ENCODE assay signal across 11 cellular contexts in the genomic region with DNA sequence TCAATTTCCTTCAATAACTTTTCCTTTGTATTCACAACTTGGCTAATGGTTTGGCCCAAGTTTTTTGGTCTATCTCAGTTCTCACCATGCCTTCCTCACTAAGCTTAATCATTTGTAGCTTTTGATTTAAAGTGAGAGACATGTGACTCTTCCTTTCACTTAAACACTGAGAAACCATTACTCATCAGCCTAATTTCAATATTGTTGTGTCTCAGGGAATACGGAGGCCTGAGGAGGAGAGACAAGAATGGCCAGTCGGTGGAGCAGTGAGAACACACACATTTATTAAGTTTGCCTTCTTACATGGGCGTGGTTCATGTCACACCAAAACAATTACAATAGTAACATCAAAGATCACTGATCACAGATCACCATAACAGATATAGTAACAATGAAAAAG. TPM values are rescaled to one million over a fixed set of nuclear protein-coding genes. Genes with fewer than 3 reads are reported as not detected.
A peak's percentile ranks its signal among the peaks of the same experiment; 100 is the strongest.
DNase-seq lines count a peak whose midpoint lies in the region; ATAC-seq and TF ChIP-seq lines count a peak whose summit lies in the region.
"Had no signal": no experiment of that assay in that cellular context is flagged by ENCODE, and none has a peak within 500 bp of the region (broad histone marks: within the 10 kb centered on the region; RNA-seq: fewer than 3 reads in every experiment).

No MANE protein-coding gene starts in this region.

- H3K4ac ChIP-seq in IMR-90 (ENCODE audit: low read depth, low read length) = no peak overlapping the region

- H3K79me2 ChIP-seq in MM.1S (ENCODE audit: low read length) = no peaks in the 10 kb centered on the region

- peaks cover 4% of the 10 kb centered on the region for H3K36me3 Mint-ChIP-seq in central memory CD8-positive, alpha-beta T cell (ENCODE audit: insufficient read depth)
- peaks cover 68% of the 10 kb centered on the region for H3K36me3 Mint-ChIP-seq in nephron progenitor cell (ENCODE audit: low read depth)

- H3K9me3 ChIP-seq in A673 (ENCODE audit: low read depth, low read length, poor library complexity, severe bottlenecking) = peaks cover 12% of the 10 kb centered on the region
- peaks cover 9% of the 10 kb centered on the region for H3K9me3 ChIP-seq in IMR-90 (ENCODE audit: control insufficient read depth, insufficient read depth, low read length)
- no peaks in the 10 kb centered on the region for H3K9me3 ChIP-seq in MM.1S (replicated peaks; ENCODE audit: insufficient read depth, low read length)

- no peak overlapping the region for H3K56ac ChIP-seq in IMR-90 (ENCODE audit: extremely low read depth, insufficient read depth, low read length)

- WGBS in IMR-90 (ENCODE audit: extremely low coverage in 2 of 2, insufficient read length in 1 of 2), 2 experiments = no CpG with 5 or more reads among the region's 3 CpGs

- H3K27ac Mint-ChIP-seq in central memory CD8-positive, alpha-beta T cell (ENCODE audit: low read depth) = peak overlapping the region; percentile 44
- no peak overlapping the region for H3K27ac Mint-ChIP-seq in nephron progenitor cell
- H3K27ac Mint-ChIP-seq: B cell had no signal

- H3K9me1 ChIP-seq in IMR-90 (ENCODE audit: insufficient read depth, low read length) = 0 out of 2 replicates have a peak, but pooled peaks cover 2% of the 10 kb centered on the region

- TF ChIP-seq CTCF in A673 (conservative IDR thresholded peaks at IDR 0.05; ENCODE audit: low read depth, low read length) (no peak), IMR-90 (conservative IDR thresholded peaks at IDR 0.05; ENCODE audit: low read depth, low read length) (no peak), nephron progenitor cell (IDR thresholded peaks at IDR 0.05) (no peak), MM.1S (IDR thresholded peaks at IDR 0.05; ENCODE audit: low read length) (no peak)

- no peaks in the 10 kb centered on the region for H3K9me2 ChIP-seq in MM.1S (replicated peaks; ENCODE audit: insufficient read depth, low read length)

- no peaks in the 10 kb centered on the region for H3K9me3 Mint-ChIP-seq in central memory CD8-positive, alpha-beta T cell
- peaks cover 52% of the 10 kb centered on the region for H3K9me3 Mint-ChIP-seq in nephron progenitor cell

- CTCF ChIA-PET in A673 (lab: Charles Lee) = no interaction called here
- CTCF ChIA-PET in IMR-90 (lab: Yijun Ruan, JAX) = no interaction called here

- H3K4me2 ChIP-seq in IMR-90 (ENCODE audit: low read depth, low read length) (no peak overlapping the region), MM.1S (ENCODE audit: low read depth, low read length) (no peak overlapping the region)

- BruUV-seq in A673 (replicated peaks; lab: Mats Ljungman, UMichigan) = no TSS peak
- no TSS peak for BruUV-seq in IMR-90 (replicated peaks; lab: Mats Ljungman, UMichigan)

- dilution Hi-C loops in IMR-90 (cut with HindIII; ENCODE audit: low sequenced_read_pairs, unreplicated experiment) = no loop called here

- H3K27ac ChIP-seq in A673 (ENCODE audit: low read depth, low read length, poor library complexity, severe bottlenecking) (no peak overlapping the region), IMR-90 (ENCODE audit: insufficient read depth, low read length) (no peak overlapping the region), MM.1S (ENCODE audit: low read length) (no peak overlapping the region)

- peak overlapping the region; percentile 36 for H3K4me3 Mint-ChIP-seq in central memory CD8-positive, alpha-beta T cell
- no peak overlapping the region for H3K4me3 Mint-ChIP-seq in nephron progenitor cell
- H3K4me3 Mint-ChIP-seq: B cell had no signal

- H3K79me1 ChIP-seq in IMR-90 (ENCODE audit: low read depth in 1 of 2, low read length in 2 of 2) = peaks cover 42 to 54% of the 10 kb centered on the region in 2 experiments

- no peak overlapping the region for H4K5ac ChIP-seq in IMR-90 (ENCODE audit: low read depth, low read length)

- no peak overlapping the region for H2BK120ac ChIP-seq in IMR-90 (ENCODE audit: low read depth, low read length)

- H3K4me1 ChIP-seq in A673 (ENCODE audit: insufficient read depth, low read length, poor library complexity, severe bottlenecking) (no peaks in the 10 kb centered on the region), IMR-90 (ENCODE audit: control insufficient read depth, insufficient read depth, low read length) (peaks cover 8% of the 10 kb centered on the region), MM.1S (ENCODE audit: low read length) (no peaks in the 10 kb centered on the region)

- no peak overlapping the region for H2BK5ac ChIP-seq in IMR-90 (ENCODE audit: low read depth, low read length, poor library complexity, severe bottlenecking)

- H2AFZ ChIP-seq in IMR-90 (replicated peaks; ENCODE audit: low read length, poor library complexity) (no peak overlapping the region), MM.1S (ENCODE audit: low read length) (no peak overlapping the region)

- DNase-seq in A673 (ENCODE audit: low spot score) (peak; percentile 19), IMR-90 (no peak), nephron progenitor cell (no peak), left colon (no peak), MM.1S (no peak)
- no peak for DNase-seq in central memory CD8-positive, alpha-beta T cell (ENCODE audit: low spot score in 2 of 2)
- DNase-seq: NCI-H1417 treated with DMSO at 0.1 percent for 48 hours had no signal

- no peak overlapping the region for H2BK20ac ChIP-seq in IMR-90 (ENCODE audit: low read depth, low read length)

- H4K20me1 ChIP-seq in IMR-90 (ENCODE audit: insufficient read depth, low read length) = peaks cover 3% of the 10 kb centered on the region; the same call in 1 of the 2 replicates
- no peaks in the 10 kb centered on the region for H4K20me1 ChIP-seq in MM.1S (ENCODE audit: insufficient read depth, low read length)

- no peaks in the 10 kb centered on the region for H3K27me3 Mint-ChIP-seq in central memory CD8-positive, alpha-beta T cell
- H3K27me3 Mint-ChIP-seq in nephron progenitor cell (ENCODE audit: low read depth, poor library complexity) = no peaks in the 10 kb centered on the region
- H3K27me3 Mint-ChIP-seq: B cell had no signal

- ATAC-seq in GM21360 (IDR thresholded peaks at IDR 0.05; ENCODE audit: unreplicated experiment) = peak; percentile 73
- ATAC-seq in IMR-90 (ENCODE audit: low read depth) = 0 out of 2 replicates have a peak, but pooled peaks have one; percentile 25
- ATAC-seq in central memory CD8-positive, alpha-beta T cell (replicated peaks; ENCODE audit: extremely low read depth, poor library complexity, severe bottlenecking) = peak; percentile 56
- ATAC-seq in left colon = no peak
- no peak for ATAC-seq in HG02938 (IDR thresholded peaks at IDR 0.05; ENCODE audit: unreplicated experiment)

- H3F3A ChIP-seq in MM.1S (ENCODE audit: insufficient read depth, low read length) = no peaks in the 10 kb centered on the region

- no peak for TF ChIP-seq POLR2A in IMR-90 (IDR thresholded peaks at IDR 0.05; ENCODE audit: low read depth, low read length)

- POLR2A ChIA-PET in A673 (lab: Charles Lee; ENCODE audit: low non-redundant PET) = no interaction called here
- POLR2A ChIA-PET in IMR-90 (lab: Charles Lee; ENCODE audit: unreplicated experiment) = no interaction called here

- intact Hi-C loops in A673 (cut with micrococcal nuclease; ENCODE audit: unreplicated experiment) (no loop called here), IMR-90 (cut with micrococcal nuclease) (no loop called here), left colon (cut with DNase I, micrococcal nuclease) (no loop called here)

- H3K27me3 ChIP-seq in A673 (replicated peaks; ENCODE audit: insufficient read depth, low read depth, low read length, poor library complexity) (no peaks in the 10 kb centered on the region), IMR-90 (ENCODE audit: control insufficient read depth, insufficient read depth, low read length) (no peaks in the 10 kb centered on the region), MM.1S (replicated peaks; ENCODE audit: insufficient read depth, low read length) (no peaks in the 10 kb centered on the region)

- peaks cover 43% of the 10 kb centered on the region for H3K4me1 Mint-ChIP-seq in central memory CD8-positive, alpha-beta T cell
- H3K4me1 Mint-ChIP-seq in nephron progenitor cell = peaks cover 7% of the 10 kb centered on the region
- H3K4me1 Mint-ChIP-seq: B cell had no signal

- in situ Hi-C loops in IMR-90 (cut with MboI; ENCODE audit: low sequenced_read_pairs) = no loop called here

- H3K36me3 ChIP-seq in A673 (ENCODE audit: insufficient read depth, low read length, poor library complexity, severe bottlenecking) (no peaks in the 10 kb centered on the region), IMR-90 (ENCODE audit: control insufficient read depth, insufficient read depth, low read length) (peaks cover 1% of the 10 kb centered on the region; the same call in 1 of the 2 replicates), MM.1S (replicated peaks; ENCODE audit: insufficient read depth, low read length) (no peaks in the 10 kb centered on the region)

- no peak overlapping the region for H3K14ac ChIP-seq in IMR-90 (replicated peaks; ENCODE audit: low read depth, low read length)

- H3K4me3 ChIP-seq in A673 (ENCODE audit: low read depth, low read length, poor library complexity, severe bottlenecking) (no peak overlapping the region), IMR-90 (ENCODE audit: insufficient read depth, low read depth, low read length) (no peak overlapping the region), MM.1S (ENCODE audit: low read length) (no peak overlapping the region)
- H3K4me3 ChIP-seq: lung had no signal

- no peak overlapping the region for H4K8ac ChIP-seq in IMR-90 (ENCODE audit: low read depth in 2 of 2, low read length in 2 of 2)

- H3K23ac ChIP-seq in IMR-90 (ENCODE audit: low read depth, low read length) = no peak overlapping the region

- no peak overlapping the region for H2BK15ac ChIP-seq in IMR-90 (ENCODE audit: low read depth, low read length)

- H3K18ac ChIP-seq in IMR-90 (ENCODE audit: low read depth, low read length) = no peak overlapping the region

- no peak overlapping the region for H4K91ac ChIP-seq in IMR-90 (ENCODE audit: insufficient read depth, low read depth, low read length)

- TF ChIP-seq RAD21 in IMR-90 (IDR thresholded peaks at IDR 0.05; ENCODE audit: low read length) = no peak; the same call in 1 of the 2 replicates

- H2AK9ac ChIP-seq in IMR-90 (replicated peaks; ENCODE audit: low read depth, low read length, poor library complexity) = no peak overlapping the region

- no peak overlapping the region for H2AK5ac ChIP-seq in IMR-90 (ENCODE audit: low read depth, low read length)

- no peak overlapping the region for H3K9ac ChIP-seq in IMR-90 (ENCODE audit: low read depth, low read length)
- H3K9ac ChIP-seq in MM.1S (ENCODE audit: low read length) = no peak overlapping the region

TF ChIP-seq in IMR-90, 13 proteins besides CTCF, POLR2A, EP300 and RAD21 (continues in another document):
- no peak for TF ChIP-seq MAFK (IDR thresholded peaks at IDR 0.05; ENCODE audit: low read depth, low read length)
- no peak for TF ChIP-seq MAZ (IDR thresholded peaks at IDR 0.05; ENCODE audit: borderline replicate concordance, low read depth, low read length)

RNA-seq across cellular contexts. Expression of a gene that starts 56.7 kb away (rescaled TPM):
- total RNA-seq in A673 (2021) = 15.2 and 16.9 TPM in 2 replicates
- total RNA-seq in IMR-90 (2012; rRNA removed) = 79.6 and 88.3 TPM in 2 replicates
- polyA plus RNA-seq in IMR-90 (2012; rRNA removed) = 58.2 and 64.8 TPM in 2 replicates
- polyA plus RNA-seq in IMR-90 (2012; cell fraction: cytosol; rRNA removed) = 36.9 and 41.6 TPM in 2 replicates
- polyA plus RNA-seq in IMR-90 (2012; cell fraction: nucleus; rRNA removed; ENCODE audit: low replicate concordance) = 21.8 and 70.0 TPM in 2 replicates
- 1 to 10 TPM; 2.8 to 6.9 TPM for total RNA-seq in left colon

Comparison
In these comparisons a context has a peak if more than half of its experiments do, and no peak if none do; other contexts are left out.
1. ATAC-seq: peak in GM21360 (single experiment), IMR-90 (single experiment) and central memory CD8-positive, alpha-beta T cell (single experiment); none in left colon (single experiment) and HG02938 (single experiment).